8 cellular contexts compared by ENCODE assay signal in genomic region chr2:163182764-163183354, GRCh38.
A peak's percentile ranks its signal among the peaks of the same experiment; 100 is the strongest.
DNase-seq lines count a peak whose midpoint lies in the region; ATAC-seq and TF ChIP-seq lines count a peak whose summit lies in the region.

No MANE protein-coding gene starts in this region.

- H3K27me3 ChIP-seq in Peyer's patch, result no peaks in the 10 kb centered on the region
- H3K27me3 ChIP-seq in hepatocyte, result peaks cover 6% of the 10 kb centered on the region

- no peak overlapping the region for H2AFZ ChIP-seq in hepatocyte

- H3K27ac ChIP-seq in Peyer's patch (no peak overlapping the region), hepatocyte (no peak overlapping the region)

- no peaks in the 10 kb centered on the region for H3K9me3 ChIP-seq in Peyer's patch
- no peaks in the 10 kb centered on the region for H3K9me3 ChIP-seq in hepatocyte (ENCODE audit: low read depth)

- TF ChIP-seq CTCF in Peyer's patch (IDR thresholded peaks at IDR 0.05), result peak in 4 of 6 experiments; percentile 5 to 45 (median 34)
- peak; percentile 76 for TF ChIP-seq CTCF in hepatocyte (IDR thresholded peaks at IDR 0.05; ENCODE audit: poor library complexity)

- H3K4me2 ChIP-seq in hepatocyte, result no peak overlapping the region

- no peak for TF ChIP-seq POLR2A in Peyer's patch (IDR thresholded peaks at IDR 0.05)

- 65% methylated on average over 2 of the region's 2 CpGs for WGBS in hepatocyte (ENCODE audit: low lambda C conversion rate, missing lambda C conversion rate)

- no peaks in the 10 kb centered on the region for H3K36me3 ChIP-seq in Peyer's patch
- no peaks in the 10 kb centered on the region for H3K36me3 ChIP-seq in hepatocyte (replicated peaks; ENCODE audit: insufficient read depth, low read depth)

- no peak overlapping the region for H3K4me3 ChIP-seq in Peyer's patch
- no peak overlapping the region for H3K4me3 ChIP-seq in hepatocyte

- no peaks in the 10 kb centered on the region for H4K20me1 ChIP-seq in hepatocyte (ENCODE audit: insufficient read depth, poor library complexity, severe bottlenecking)

- no peaks in the 10 kb centered on the region for H3K9me2 ChIP-seq in hepatocyte (replicated peaks; ENCODE audit: insufficient read depth)

- H3K4me1 ChIP-seq in Peyer's patch, result no peaks in the 10 kb centered on the region
- no peaks in the 10 kb centered on the region for H3K4me1 ChIP-seq in hepatocyte (ENCODE audit: insufficient read depth)

- no peaks in the 10 kb centered on the region for H3K79me2 ChIP-seq in hepatocyte

- peak; percentile 47 for ATAC-seq in HG03045 (IDR thresholded peaks at IDR 0.05; ENCODE audit: unreplicated experiment)
- no peak for ATAC-seq in GM21825 (IDR thresholded peaks at IDR 0.05; ENCODE audit: unreplicated experiment)

- DNase-seq in NCI-H1417 (lab: John Stamatoyannopoulos, UW) (peak in 2 of 3 experiments; percentile 3 to 4), NCI-H1417 treated with DMSO at 0.1 percent for 48 hours (lab: John Stamatoyannopoulos, UW) (no peak), Peyer's patch (no peak), hepatocyte (ENCODE audit: low spot score) (peak; percentile 10), cerebellar cortex (ENCODE audit: low spot score) (no peak), islet precursor cell (no peak)

Comparison
In these comparisons a context has a peak if more than half of its experiments do, and no peak if none do; other contexts are left out.
1. DNase-seq: peak in NCI-H1417 (2 of 3) and hepatocyte (single experiment); none in NCI-H1417 treated with DMSO at 0.1 percent for 48 hours (single experiment), Peyer's patch (0 of 3), cerebellar cortex (single experiment) and islet precursor cell (single experiment).